ENCODE assay signal across 24 cellular contexts in the genomic region with DNA sequence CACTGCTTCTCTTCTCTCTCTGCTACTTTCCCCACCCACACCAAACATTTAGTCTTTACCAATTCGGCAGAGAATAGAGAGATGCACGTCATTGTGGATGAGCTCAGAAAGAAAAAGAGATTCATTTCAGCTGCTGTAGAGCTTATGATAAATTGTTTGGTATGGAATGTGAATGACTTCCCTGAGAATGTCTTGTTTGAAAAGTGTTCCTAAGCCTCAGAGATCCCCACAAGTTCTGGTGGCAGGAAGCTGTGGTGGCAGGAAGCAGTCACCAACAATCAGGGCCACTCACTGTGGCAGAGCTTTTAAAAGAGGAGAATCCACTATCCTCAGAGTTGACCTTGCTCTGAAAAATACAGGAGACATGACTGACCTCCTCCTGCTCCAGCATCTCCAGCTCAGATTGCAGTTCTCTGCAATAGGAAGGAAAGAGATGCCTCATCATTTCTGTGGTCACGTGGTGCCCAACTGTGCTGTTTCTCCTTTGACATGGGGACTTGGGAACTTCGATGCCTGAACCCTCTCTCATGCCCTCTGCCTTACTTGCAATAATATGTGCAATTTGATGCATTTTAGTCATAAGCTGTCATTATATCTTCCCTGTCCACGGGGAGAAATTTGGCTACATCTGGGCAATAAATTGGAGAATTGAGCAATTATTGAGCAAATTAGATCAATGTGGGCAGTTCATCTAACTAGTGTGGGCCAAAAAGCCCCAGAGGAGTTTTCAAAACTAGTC.
DNase-seq lines count a peak whose midpoint lies in the region; ATAC-seq and TF ChIP-seq lines count a peak whose summit lies in the region.
"Had no signal": no experiment of that assay in that cellular context is flagged by ENCODE, and none has a peak within 500 bp of the region (broad histone marks: within the 10 kb centered on the region; RNA-seq: fewer than 3 reads in every experiment).

No MANE protein-coding gene starts in this region.

- CTCF ChIA-PET in A673 (lab: Charles Lee) = interaction anchor here (0.6 to 1.9 kb wide), 11 partner anchors 16 to 1350 kb away, joined by 3 to 34 read pairs (median 4); no protein-coding TSS in a partner anchor

- ATAC-seq in GM18870 (IDR thresholded peaks at IDR 0.05; ENCODE audit: unreplicated experiment) (no peak), HG02852 (IDR thresholded peaks at IDR 0.05; ENCODE audit: unreplicated experiment) (no peak)
- ATAC-seq: activated CD4-positive, alpha-beta T cell treated with anti-CD3 and anti-CD28 coated beads for 36 hours; activated CD8-positive, alpha-beta memory T cell treated with anti-CD3 and anti-CD28 coated beads, Interleukin-2, amount 10 ng/mL, durations not matched to agents 7 days and 5 days; CD8-positive, alpha-beta T cell; HepG2; stimulated activated naive CD8-positive, alpha-beta T cell treated with anti-CD3 and anti-CD28 coated beads, Interleukin-15, Interleukin-2, amounts not matched to agents 100 U/mL and 50 U/mL, for 24 hours had no signal

- peaks cover 44% of the 10 kb centered on the region for H3K4me1 ChIP-seq in A673 (ENCODE audit: insufficient read depth, low read length, poor library complexity, severe bottlenecking)
- H3K4me1 ChIP-seq: ascending aorta, SJCRH30 had no signal

- no TSS peak for BruUV-seq in A673 (replicated peaks; lab: Mats Ljungman, UMichigan)

- DNase-seq in A673 (ENCODE audit: low spot score) = no peak
- DNase-seq in HT1080 (ENCODE audit: low read depth) = peak; percentile 34
- DNase-seq in brain microvascular endothelial cell = peak; percentile 61
- DNase-seq in myocyte (ENCODE audit: low read depth) = peak; percentile 55
- DNase-seq in NCI-H1048 (lab: John Stamatoyannopoulos, UW) = no peak
- DNase-seq in NCI-H1436 treated with DMSO at 0.1 percent for 48 hours (lab: John Stamatoyannopoulos, UW) = no peak
- DNase-seq: activated CD4-positive, alpha-beta T cell treated with anti-CD3 and anti-CD28 coated beads for 36 hours; activated CD8-positive, alpha-beta memory T cell treated with anti-CD3 and anti-CD28 coated beads, Interleukin-2, amount 10 ng/mL, durations not matched to agents 7 days and 5 days; activated effector memory CD4-positive, alpha-beta T cell treated with anti-CD3 and anti-CD28 coated beads, Interleukin-2, amount 50 U/mL, for 16 hours; CD8-positive, alpha-beta T cell; cortex of kidney; DND-41; head of caudate nucleus; islet precursor cell; NCI-H1930; NCI-H510A treated with DMSO at 0.1 percent for 48 hours; SJCRH30; stimulated activated CD4-positive, alpha-beta T cell treated with anti-CD3 and anti-CD28 coated beads, Interleukin-15, amount 100 ng/mL, for 24 hours; stimulated activated naive CD8-positive, alpha-beta T cell treated with anti-CD3 and anti-CD28 coated beads, Interleukin-15, Interleukin-2, amounts not matched to agents 100 U/mL and 50 U/mL, for 24 hours; T1000 had no signal

- in situ Hi-C loops in brain microvascular endothelial cell (cut with HindIII; ENCODE audit: low pct_ligation_motif_present, low sequenced_read_pairs) = no loop called here

- no peaks in the 10 kb centered on the region for H3K27me3 ChIP-seq in A673 (replicated peaks; ENCODE audit: insufficient read depth, low read depth, low read length, poor library complexity)
- H3K27me3 ChIP-seq in brain microvascular endothelial cell (replicated peaks) = no peaks in the 10 kb centered on the region
- H3K27me3 ChIP-seq: ascending aorta, SJCRH30 had no signal

- H3K27ac ChIP-seq in A673 (ENCODE audit: low read depth, low read length, poor library complexity, severe bottlenecking) = peak overlapping the region; percentile 21
- H3K27ac ChIP-seq in brain microvascular endothelial cell = peak overlapping the region; percentile 88
- H3K27ac ChIP-seq: ascending aorta, SJCRH30 had no signal

- no peaks in the 10 kb centered on the region for H3K9me3 ChIP-seq in A673 (ENCODE audit: low read depth, low read length, poor library complexity, severe bottlenecking)
- H3K9me3 ChIP-seq: ascending aorta, SJCRH30 had no signal

- no peak overlapping the region for H3K4me3 ChIP-seq in A673 (ENCODE audit: low read depth, low read length, poor library complexity, severe bottlenecking)
- H3K4me3 ChIP-seq in brain microvascular endothelial cell (ENCODE audit: low read depth, low read length) = no peak overlapping the region
- H3K4me3 ChIP-seq: ascending aorta, SJCRH30 had no signal

- POLR2A ChIA-PET in A673 (lab: Charles Lee; ENCODE audit: low non-redundant PET) = no interaction called here

- intact Hi-C loops in A673 (cut with micrococcal nuclease; ENCODE audit: unreplicated experiment) = loop anchor here (1.0 to 10.0 kb wide), 3 partner anchors 63 to 173 kb away; no protein-coding TSS in a partner anchor

- TF ChIP-seq CTCF in A673 (conservative IDR thresholded peaks at IDR 0.05; ENCODE audit: low read depth, low read length) = no peak
- TF ChIP-seq CTCF in brain microvascular endothelial cell (IDR thresholded peaks at IDR 0.05; ENCODE audit: low read depth, low read length, missing control alignments) = no peak

- H3K36me3 ChIP-seq in A673 (ENCODE audit: insufficient read depth, low read length, poor library complexity, severe bottlenecking) (no peaks in the 10 kb centered on the region), brain microvascular endothelial cell (replicated peaks) (no peaks in the 10 kb centered on the region)
- H3K36me3 ChIP-seq: ascending aorta, SJCRH30 had no signal

Comparison
In these comparisons a context has a peak if more than half of its experiments do, and no peak if none do; other contexts are left out.
1. DNase-seq: peak in HT1080 (single experiment), brain microvascular endothelial cell (single experiment) and myocyte (single experiment); none in A673 (single experiment), NCI-H1048 (single experiment) and NCI-H1436 treated with DMSO at 0.1 percent for 48 hours (single experiment).